In the genomic region with DNA sequence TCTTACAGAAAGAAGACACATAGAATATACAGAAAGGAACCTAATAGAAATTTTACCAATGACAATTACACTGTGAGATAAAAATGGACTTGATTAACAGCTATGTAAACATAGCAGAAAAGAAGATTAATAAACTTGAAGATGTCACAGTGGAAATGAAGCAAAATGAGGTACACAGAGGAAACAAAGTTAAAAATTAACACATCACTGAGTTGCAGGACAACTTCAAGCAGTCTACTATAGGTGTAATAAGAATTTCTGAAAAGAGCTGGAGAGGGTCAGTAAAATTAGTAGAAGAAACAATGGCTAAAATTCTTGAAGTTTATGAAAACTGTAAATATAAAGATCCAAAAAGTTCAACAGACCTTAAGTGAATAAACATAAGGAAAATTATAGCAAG, we compare ENCODE assay signal across 27 cellular contexts.
"Had no signal": no experiment of that assay in that cellular context is flagged by ENCODE, and none has a peak within 500 bp of the region (broad histone marks: within the 10 kb centered on the region; RNA-seq: fewer than 3 reads in every experiment).

No MANE protein-coding gene starts in this region.

- H3K4me1 Mint-ChIP-seq: activated CD4-positive, alpha-beta T cell treated with anti-CD3 and anti-CD28 coated beads for 36 hours; activated CD4-positive, alpha-beta T cell treated with anti-CD3 and anti-CD28 coated beads, Interleukin-2, amount 10 ng/mL, durations not matched to agents 24 days and 14 days; activated naive CD4-positive, alpha-beta T cell treated with anti-CD3 and anti-CD28 coated beads, Interleukin-2, amount 50 U/mL, for 24 hours; activated naive CD8-positive, alpha-beta T cell treated with anti-CD3 and anti-CD28 coated beads for 36 hours; activated naive CD8-positive, alpha-beta T cell treated with anti-CD3 and anti-CD28 coated beads, Interleukin-2, amount 50 U/mL, for 24 hours; T-helper 17 cell had no signal

- H3K27me3 Mint-ChIP-seq: activated CD4-positive, alpha-beta memory T cell treated with anti-CD3 and anti-CD28 coated beads for 36 hours; activated CD4-positive, alpha-beta T cell treated with anti-CD3 and anti-CD28 coated beads for 36 hours; activated CD4-positive, alpha-beta T cell treated with anti-CD3 and anti-CD28 coated beads, Interleukin-2, amount 10 ng/mL, durations not matched to agents 24 days and 14 days; activated naive CD4-positive, alpha-beta T cell treated with anti-CD3 and anti-CD28 coated beads, Interleukin-2, amount 50 U/mL, for 24 hours; activated naive CD8-positive, alpha-beta T cell treated with anti-CD3 and anti-CD28 coated beads for 36 hours; activated naive CD8-positive, alpha-beta T cell treated with anti-CD3 and anti-CD28 coated beads, Interleukin-2, amount 50 U/mL, for 24 hours; T-helper 17 cell had no signal

- ATAC-seq: activated CD4-positive, alpha-beta T cell treated with anti-CD3 and anti-CD28 coated beads for 36 hours; activated naive CD8-positive, alpha-beta T cell treated with anti-CD3 and anti-CD28 coated beads, Interleukin-2, amount 50 U/mL, for 24 hours; activated T-cell treated with anti-CD3 and anti-CD28 coated beads, Interleukin-2, amount 50 U/mL, for 4 hours; body of pancreas; gastroesophageal sphincter; heart right ventricle; T-helper 17 cell had no signal

- H3K9me3 Mint-ChIP-seq: activated CD4-positive, alpha-beta T cell treated with anti-CD3 and anti-CD28 coated beads, Interleukin-2, amount 10 ng/mL, durations not matched to agents 24 days and 14 days; activated T-helper 1 cell treated with anti-CD3 and anti-CD28 coated beads, Interleukin-12 subunit alpha, Interleukin-12 subunit beta, Interleukin-2, Interleukin-4 antibody, amounts not matched to agents 30 ng/mL and 10 ng/mL and 1 ng/mL, durations not matched to agents 14 hours and 24 hours and 36 hours had no signal

- FAIRE-seq: endothelial cell of umbilical vein had no signal

- H3K36me3 Mint-ChIP-seq: activated CD4-positive, alpha-beta memory T cell treated with anti-CD3 and anti-CD28 coated beads for 36 hours; activated naive CD4-positive, alpha-beta T cell treated with anti-CD3 and anti-CD28 coated beads, Interleukin-2, amount 50 U/mL, for 24 hours; activated naive CD8-positive, alpha-beta T cell treated with anti-CD3 and anti-CD28 coated beads for 36 hours had no signal

- H3K27ac Mint-ChIP-seq: activated CD4-positive, alpha-beta memory T cell treated with anti-CD3 and anti-CD28 coated beads for 36 hours; activated CD4-positive, alpha-beta T cell treated with anti-CD3 and anti-CD28 coated beads for 36 hours; activated CD4-positive, alpha-beta T cell treated with anti-CD3 and anti-CD28 coated beads, Interleukin-2, amount 10 ng/mL, durations not matched to agents 24 days and 14 days; activated naive CD4-positive, alpha-beta T cell treated with anti-CD3 and anti-CD28 coated beads for 36 hours; activated naive CD4-positive, alpha-beta T cell treated with anti-CD3 and anti-CD28 coated beads, Interleukin-2, amount 50 U/mL, for 24 hours; activated naive CD8-positive, alpha-beta T cell treated with anti-CD3 and anti-CD28 coated beads for 36 hours; activated naive CD8-positive, alpha-beta T cell treated with anti-CD3 and anti-CD28 coated beads, Interleukin-2, amount 50 U/mL, for 24 hours; activated T-helper 1 cell treated with anti-CD3 and anti-CD28 coated beads, Interleukin-12 subunit alpha, Interleukin-12 subunit beta, Interleukin-2, Interleukin-4 antibody, amounts not matched to agents 30 ng/mL and 10 ng/mL and 1 ng/mL, durations not matched to agents 14 hours and 24 hours and 36 hours; activated T-helper 2 cell treated with anti-CD3 and anti-CD28 coated beads, Interferon-gamma antibody, Interleukin-2, Interleukin-4, amounts not matched to agents 10 μg/mL and 5 μg/mL and 100 μg/mL, durations not matched to agents 14 hours and 24 hours and 36 hours; T-helper 17 cell had no signal

- DNase-seq: activated CD4-positive, alpha-beta memory T cell treated with anti-CD3 and anti-CD28 coated beads for 36 hours; activated CD4-positive, alpha-beta T cell treated with anti-CD3 and anti-CD28 coated beads for 36 hours; activated CD4-positive, alpha-beta T cell treated with anti-CD3 and anti-CD28 coated beads, Interleukin-2, amount 10 ng/mL, durations not matched to agents 24 days and 14 days; activated CD4-positive, CD25-positive, alpha-beta regulatory T cell; activated CD4-positive, CD25-positive, alpha-beta regulatory T cell treated with anti-CD3 and anti-CD28 coated beads, Interleukin-2, amount 50 U/mL, for 72 hours; activated effector memory CD4-positive, alpha-beta T cell treated with anti-CD3 and anti-CD28 coated beads, Interleukin-2, amount 50 U/mL, for 16 hours; activated naive CD4-positive, alpha-beta T cell treated with anti-CD3 and anti-CD28 coated beads for 36 hours; activated naive CD8-positive, alpha-beta T cell treated with anti-CD3 and anti-CD28 coated beads for 36 hours; activated naive CD8-positive, alpha-beta T cell treated with anti-CD3 and anti-CD28 coated beads, Interleukin-2, amount 50 U/mL, for 24 hours; activated T-cell treated with anti-CD3 and anti-CD28 coated beads, Interleukin-2, amount 50 U/mL, for 4 hours; adrenal gland; amygdala; aorta; body of pancreas; caudate nucleus; cortex of kidney; dermis blood vessel endothelial cell; effector CD8-positive, alpha-beta T cell; esophagus squamous epithelium; foreskin melanocyte; heart right ventricle; T-helper 17 cell had no signal

- H3K4me3 Mint-ChIP-seq: activated CD4-positive, alpha-beta memory T cell treated with anti-CD3 and anti-CD28 coated beads for 36 hours; activated CD4-positive, alpha-beta T cell treated with anti-CD3 and anti-CD28 coated beads for 36 hours; activated CD4-positive, alpha-beta T cell treated with anti-CD3 and anti-CD28 coated beads, Interleukin-2, amount 10 ng/mL, durations not matched to agents 24 days and 14 days; activated naive CD4-positive, alpha-beta T cell treated with anti-CD3 and anti-CD28 coated beads for 36 hours; activated naive CD4-positive, alpha-beta T cell treated with anti-CD3 and anti-CD28 coated beads, Interleukin-2, amount 50 U/mL, for 24 hours; activated naive CD8-positive, alpha-beta T cell treated with anti-CD3 and anti-CD28 coated beads for 36 hours; activated naive CD8-positive, alpha-beta T cell treated with anti-CD3 and anti-CD28 coated beads, Interleukin-2, amount 50 U/mL, for 24 hours; activated T-cell treated with anti-CD3 and anti-CD28 coated beads, Interleukin-2, amount 50 U/mL, for 4 hours; activated T-helper 1 cell treated with anti-CD3 and anti-CD28 coated beads, Interleukin-12 subunit alpha, Interleukin-12 subunit beta, Interleukin-2, Interleukin-4 antibody, amounts not matched to agents 30 ng/mL and 10 ng/mL and 1 ng/mL, durations not matched to agents 14 hours and 24 hours and 36 hours; T-helper 17 cell had no signal
